Comparison of ENCODE assay signal across 2 cellular contexts in the genomic region with DNA sequence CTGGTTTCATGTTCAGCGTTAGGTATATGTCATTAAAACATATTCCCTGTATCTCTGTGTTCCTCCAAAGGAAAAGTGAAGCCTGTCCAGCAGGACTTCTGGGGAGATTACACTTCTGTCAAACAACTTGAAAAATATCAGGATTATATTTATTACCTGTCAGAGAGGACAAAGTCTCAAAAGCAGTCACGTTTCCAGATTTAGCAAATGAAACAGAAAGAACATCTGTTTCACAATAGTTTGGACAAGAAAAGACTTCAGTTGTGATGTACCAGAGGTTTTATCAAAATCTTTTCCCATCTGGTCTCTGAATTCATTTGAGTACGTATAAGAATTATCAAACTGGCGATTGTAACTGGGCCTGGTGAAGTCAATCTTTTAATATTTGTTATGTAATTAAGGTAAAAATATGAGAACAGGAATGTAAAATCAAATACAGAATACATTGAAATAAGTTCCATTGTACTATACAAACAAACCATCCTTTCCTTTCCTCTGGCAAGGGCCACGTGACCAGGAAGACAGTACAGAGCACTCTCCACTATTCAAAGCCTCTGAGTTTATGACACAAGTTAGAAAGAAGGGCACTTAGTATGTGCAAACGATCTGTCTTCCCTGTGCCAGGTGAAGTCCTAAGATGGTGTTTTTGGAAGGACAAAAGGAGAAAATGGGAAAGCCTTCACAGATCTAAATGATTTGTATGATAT.
TF ChIP-seq lines count a peak whose summit lies in the region.

No MANE protein-coding gene starts in this region.

TF ChIP-seq in SK-N-SH, 30 proteins besides CTCF, POLR2A, EP300 and RAD21 (continued from another document):
- TF ChIP-seq MEF2A (IDR thresholded peaks at IDR 0.05; ENCODE audit: borderline replicate concordance, low read depth): no peak

TF ChIP-seq in SK-N-SH treated with all-trans-retinoic acid at 6 μM for 48 hours, 23 proteins besides CTCF, POLR2A, EP300 and RAD21 (continued from another document):
- TF ChIP-seq, protein P1, sequence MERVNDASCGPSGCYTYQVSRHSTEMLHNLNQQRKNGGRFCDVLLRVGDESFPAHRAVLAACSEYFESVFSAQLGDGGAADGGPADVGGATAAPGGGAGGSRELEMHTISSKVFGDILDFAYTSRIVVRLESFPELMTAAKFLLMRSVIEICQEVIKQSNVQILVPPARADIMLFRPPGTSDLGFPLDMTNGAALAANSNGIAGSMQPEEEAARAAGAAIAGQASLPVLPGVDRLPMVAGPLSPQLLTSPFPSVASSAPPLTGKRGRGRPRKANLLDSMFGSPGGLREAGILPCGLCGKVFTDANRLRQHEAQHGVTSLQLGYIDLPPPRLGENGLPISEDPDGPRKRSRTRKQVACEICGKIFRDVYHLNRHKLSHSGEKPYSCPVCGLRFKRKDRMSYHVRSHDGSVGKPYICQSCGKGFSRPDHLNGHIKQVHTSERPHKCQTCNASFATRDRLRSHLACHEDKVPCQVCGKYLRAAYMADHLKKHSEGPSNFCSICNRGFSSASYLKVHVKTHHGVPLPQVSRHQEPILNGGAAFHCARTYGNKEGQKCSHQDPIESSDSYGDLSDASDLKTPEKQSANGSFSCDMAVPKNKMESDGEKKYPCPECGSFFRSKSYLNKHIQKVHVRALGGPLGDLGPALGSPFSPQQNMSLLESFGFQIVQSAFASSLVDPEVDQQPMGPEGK (CRISPR knock-in tag; IDR thresholded peaks at IDR 0.05; ENCODE audit: borderline replicate concordance): no peak
